Comparison of ENCODE assay signal across 1 cellular context in the genomic region with DNA sequence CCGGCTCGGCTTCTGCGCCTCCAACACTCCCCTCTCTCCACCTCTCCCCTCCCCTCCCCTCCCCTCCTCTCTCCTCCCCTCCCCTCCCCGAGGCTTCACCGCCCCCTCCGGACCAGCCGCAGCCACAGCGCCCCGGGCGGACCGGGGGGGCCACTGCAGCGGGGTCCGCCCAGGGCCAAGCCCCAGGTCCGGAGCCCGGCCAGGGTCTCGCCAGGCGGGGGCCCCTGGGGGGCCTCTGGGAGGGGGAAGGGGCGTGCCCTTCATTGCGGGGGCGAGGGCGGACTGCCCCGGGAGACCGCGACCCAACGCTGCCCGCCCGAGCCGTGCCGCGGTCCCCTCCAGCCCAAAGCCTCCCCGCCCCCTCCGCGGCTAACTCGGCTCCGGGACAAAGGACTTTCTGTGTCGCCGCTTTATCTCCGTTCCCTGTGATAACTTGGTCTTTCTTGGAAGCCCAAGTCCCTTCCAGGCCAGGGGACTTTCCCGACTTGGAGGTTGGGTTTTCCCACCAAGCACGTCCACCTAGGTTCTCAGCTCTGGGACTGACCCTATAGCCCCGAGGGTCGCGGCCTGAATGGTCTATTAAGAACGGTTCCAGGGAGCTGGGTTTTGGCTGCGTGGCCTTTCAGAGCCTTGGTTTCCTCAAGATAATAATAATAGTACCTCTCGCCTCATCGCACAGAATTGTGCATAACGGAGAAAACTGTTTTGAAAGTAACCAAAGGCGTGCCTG.
TF ChIP-seq lines count a peak whose summit lies in the region.

TSS of gene UBQLN4 (minus strand) at position 29 of the 730 bp plus-strand sequence. CDS start 97 bp downstream, outside the sequence.

TF ChIP-seq in SK-N-SH, 30 proteins besides CTCF, POLR2A, EP300 and RAD21 (continued from another document):
- TF ChIP-seq MAX (IDR thresholded peaks at IDR 0.05; ENCODE audit: low read depth) (0 out of 2 replicates have a peak, but pooled peaks have one; percentile 22), CHD2 (IDR thresholded peaks at IDR 0.05; ENCODE audit: low read length, partially characterized antibody) (no peak), GATA2 (CRISPR knock-in tag; IDR thresholded peaks at IDR 0.05) (no peak), TAF1 (IDR thresholded peaks at IDR 0.05; ENCODE audit: borderline replicate concordance, low read depth, low read length) (0 out of 2 replicates have a peak, but pooled peaks have one; percentile 41)
